Comparison of ENCODE assay signal across 10 cellular contexts in the genomic region with DNA sequence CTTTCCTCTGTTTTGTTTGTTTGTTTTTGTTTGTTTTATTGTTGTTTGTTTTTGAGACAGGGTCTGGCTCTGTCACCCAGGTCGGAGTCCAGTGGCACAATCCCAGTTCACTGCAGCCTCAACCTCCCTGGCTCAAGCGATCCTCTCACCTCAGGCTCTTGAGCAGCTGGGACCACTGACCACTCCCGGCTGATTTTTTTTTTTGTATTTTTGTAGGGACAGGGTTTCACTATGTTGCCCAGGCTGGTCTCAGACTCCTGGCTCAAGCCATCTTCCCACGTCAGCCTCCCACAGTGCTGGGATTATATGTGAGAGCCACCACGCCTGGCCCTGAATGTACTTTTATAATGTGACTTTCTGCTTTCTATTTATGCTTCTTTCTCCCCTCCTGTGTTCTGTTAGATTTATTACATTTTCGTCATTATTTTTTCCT. TPM values are rescaled to one million over a fixed set of nuclear protein-coding genes. Genes with fewer than 3 reads are reported as not detected.
A peak's percentile ranks its signal among the peaks of the same experiment; 100 is the strongest.
DNase-seq lines count a peak whose midpoint lies in the region; ATAC-seq, FAIRE-seq and TF ChIP-seq lines count a peak whose summit lies in the region.
"Had no signal": no experiment of that assay in that cellular context is flagged by ENCODE, and none has a peak within 500 bp of the region (broad histone marks: within the 10 kb centered on the region; RNA-seq: fewer than 3 reads in every experiment).

No MANE protein-coding gene starts in this region.

- H3K4me3 ChIP-seq in A549 = no peak overlapping the region; the same call in 2 of the 3 replicates
- H3K4me3 ChIP-seq in HFF-Myc (replicated peaks; ENCODE audit: low read depth, low read length) = peak overlapping the region; percentile 57
- H3K4me3 ChIP-seq in breast epithelium = peak overlapping the region; percentile 59 to 94 (median 76)
- no peak overlapping the region for H3K4me3 ChIP-seq in mucosa of descending colon

- H3K4me2 ChIP-seq in A549 = peak overlapping the region; percentile 74

- intact Hi-C loops in breast epithelium (cut with DNase I; ENCODE audit: low total_unique reads) (no loop called here), mucosa of descending colon (cut with DNase I, micrococcal nuclease) (loop anchor here in 1 of 2 donors (10.0 kb wide), 1 partner anchor 215 kb away; a partner anchor contains a TSS)

- POLR2A ChIA-PET in A549 (lab: Yijun Ruan, JAX) = no interaction called here

- no peak for TF ChIP-seq POLR2A in A549 (IDR thresholded peaks at IDR 0.05; ENCODE audit: low read length)
- no peak for TF ChIP-seq POLR2A in breast epithelium (IDR thresholded peaks at IDR 0.05)

- ATAC-seq in A549 (no peak), mucosa of descending colon (no peak), GM21515 (IDR thresholded peaks at IDR 0.05; ENCODE audit: unreplicated experiment) (no peak), HG03139 (IDR thresholded peaks at IDR 0.05; ENCODE audit: unreplicated experiment) (no peak)

- DNase-seq in A549 (ENCODE audit: low read depth in 1 of 2, low spot score in 1 of 2) (no peak), HFF-Myc (ENCODE audit: extremely low read depth, low read depth) (no peak), breast epithelium (ENCODE audit: low spot score in 2 of 2) (no peak), mucosa of descending colon (peak in 2 of 3 donors; percentile 25 to 33), GM19238 (ENCODE audit: insufficient read length, low spot score) (no peak), NCI-H1930 (lab: John Stamatoyannopoulos, UW) (no peak)

- WGBS in A549 (ENCODE audit: missing lambda C conversion rate) = 88% methylated on average over 6 of the region's 6 CpGs

- H3K9me3 ChIP-seq in A549 (no peaks in the 10 kb centered on the region), breast epithelium (no peaks in the 10 kb centered on the region), mucosa of descending colon (no peaks in the 10 kb centered on the region)

- H3K27ac ChIP-seq in A549 = peak overlapping the region; percentile 70 to 83; a peak in 4 of 6 replicates
- peak overlapping the region; percentile 93 for H3K27ac ChIP-seq in breast epithelium

- no peaks in the 10 kb centered on the region for H3K36me3 ChIP-seq in breast epithelium
- no peaks in the 10 kb centered on the region for H3K36me3 ChIP-seq in mucosa of descending colon (ENCODE audit: low read depth)

- CTCF ChIA-PET in A549 (lab: Yijun Ruan, JAX) = interaction anchor here (1.0 to 5.4 kb wide), 7 partner anchors 11 to 134 kb away, joined by 3 to 40 read pairs (median 5); no protein-coding TSS in a partner anchor

- H3K27me3 ChIP-seq in breast epithelium = no peaks in the 10 kb centered on the region
- H3K27me3 ChIP-seq: SJSA1 had no signal

- peaks cover 25% of the 10 kb centered on the region for H3K4me1 ChIP-seq in A549
- H3K4me1 ChIP-seq in breast epithelium = peaks cover 6 to 7% of the 10 kb centered on the region in 2 donors
- peaks cover 11% of the 10 kb centered on the region for H3K4me1 ChIP-seq in mucosa of descending colon (ENCODE audit: low read depth)

- no peak for TF ChIP-seq CTCF in A549 (IDR thresholded peaks at IDR 0.05)
- TF ChIP-seq CTCF in HFF-Myc (IDR thresholded peaks at IDR 0.05; ENCODE audit: low read depth, low read length, missing control alignments) = no peak
- TF ChIP-seq CTCF in breast epithelium (IDR thresholded peaks at IDR 0.05) = no peak
- TF ChIP-seq CTCF in mucosa of descending colon (IDR thresholded peaks at IDR 0.05) = no peak

- TF ChIP-seq RAD21 in A549 (conservative IDR thresholded peaks at IDR 0.05 in 1 of 2, IDR thresholded peaks at IDR 0.05 in 1 of 2) = no peak

- no peak for TF ChIP-seq EP300 in A549 (IDR thresholded peaks at IDR 0.05)

- FAIRE-seq in A549 (lab: Jason Lieb, UNC) = no peak
- FAIRE-seq: G401.6 had no signal

TF ChIP-seq in A549, 52 proteins besides CTCF, POLR2A, EP300 and RAD21 (continues in another document):
- TF ChIP-seq, protein P1, sequence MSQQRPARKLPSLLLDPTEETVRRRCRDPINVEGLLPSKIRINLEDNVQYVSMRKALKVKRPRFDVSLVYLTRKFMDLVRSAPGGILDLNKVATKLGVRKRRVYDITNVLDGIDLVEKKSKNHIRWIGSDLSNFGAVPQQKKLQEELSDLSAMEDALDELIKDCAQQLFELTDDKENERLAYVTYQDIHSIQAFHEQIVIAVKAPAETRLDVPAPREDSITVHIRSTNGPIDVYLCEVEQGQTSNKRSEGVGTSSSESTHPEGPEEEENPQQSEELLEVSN (IDR thresholded peaks at IDR 0.05; ENCODE audit: borderline replicate concordance, low read depth) = no peak
- TF ChIP-seq, protein P2, sequence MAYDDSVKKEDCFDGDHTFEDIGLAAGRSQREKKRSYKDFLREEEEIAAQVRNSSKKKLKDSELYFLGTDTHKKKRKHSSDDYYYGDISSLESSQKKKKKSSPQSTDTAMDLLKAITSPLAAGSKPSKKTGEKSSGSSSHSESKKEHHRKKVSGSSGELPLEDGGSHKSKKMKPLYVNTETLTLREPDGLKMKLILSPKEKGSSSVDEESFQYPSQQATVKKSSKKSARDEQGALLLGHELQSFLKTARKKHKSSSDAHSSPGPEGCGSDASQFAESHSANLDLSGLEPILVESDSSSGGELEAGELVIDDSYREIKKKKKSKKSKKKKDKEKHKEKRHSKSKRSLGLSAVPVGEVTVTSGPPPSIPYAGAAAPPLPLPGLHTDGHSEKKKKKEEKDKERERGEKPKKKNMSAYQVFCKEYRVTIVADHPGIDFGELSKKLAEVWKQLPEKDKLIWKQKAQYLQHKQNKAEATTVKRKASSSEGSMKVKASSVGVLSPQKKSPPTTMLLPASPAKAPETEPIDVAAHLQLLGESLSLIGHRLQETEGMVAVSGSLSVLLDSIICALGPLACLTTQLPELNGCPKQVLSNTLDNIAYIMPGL (CRISPR knock-in tag; IDR thresholded peaks at IDR 0.05; ENCODE audit: borderline replicate concordance) = no peak
- TF ChIP-seq CBX8 (IDR thresholded peaks at IDR 0.05) (no peak), ZFP36 (IDR thresholded peaks at IDR 0.05; ENCODE audit: borderline replicate concordance, partially characterized antibody) (no peak), RCOR1 (IDR thresholded peaks at IDR 0.05; ENCODE audit: low read depth, low read length) (no peak), TP53 (CRISPR knock-in tag; IDR thresholded peaks at IDR 0.05) (no peak), PHF8 (IDR thresholded peaks at IDR 0.05; ENCODE audit: borderline replicate concordance, low read depth) (no peak), HOXB5 (CRISPR knock-in tag; IDR thresholded peaks at IDR 0.05) (no peak), HEYL (CRISPR knock-in tag; IDR thresholded peaks at IDR 0.05) (no peak), HOXA7 (CRISPR knock-in tag; IDR thresholded peaks at IDR 0.05) (no peak), JUN (IDR thresholded peaks at IDR 0.05) (no peak), ZC3H11A (IDR thresholded peaks at IDR 0.05) (no peak)
- TF ChIP-seq, protein P3, sequence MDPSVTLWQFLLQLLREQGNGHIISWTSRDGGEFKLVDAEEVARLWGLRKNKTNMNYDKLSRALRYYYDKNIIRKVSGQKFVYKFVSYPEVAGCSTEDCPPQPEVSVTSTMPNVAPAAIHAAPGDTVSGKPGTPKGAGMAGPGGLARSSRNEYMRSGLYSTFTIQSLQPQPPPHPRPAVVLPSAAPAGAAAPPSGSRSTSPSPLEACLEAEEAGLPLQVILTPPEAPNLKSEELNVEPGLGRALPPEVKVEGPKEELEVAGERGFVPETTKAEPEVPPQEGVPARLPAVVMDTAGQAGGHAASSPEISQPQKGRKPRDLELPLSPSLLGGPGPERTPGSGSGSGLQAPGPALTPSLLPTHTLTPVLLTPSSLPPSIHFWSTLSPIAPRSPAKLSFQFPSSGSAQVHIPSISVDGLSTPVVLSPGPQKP (IDR thresholded peaks at IDR 0.05; ENCODE audit: low read depth, low read length) = no peak
- TF ChIP-seq, protein P4, sequence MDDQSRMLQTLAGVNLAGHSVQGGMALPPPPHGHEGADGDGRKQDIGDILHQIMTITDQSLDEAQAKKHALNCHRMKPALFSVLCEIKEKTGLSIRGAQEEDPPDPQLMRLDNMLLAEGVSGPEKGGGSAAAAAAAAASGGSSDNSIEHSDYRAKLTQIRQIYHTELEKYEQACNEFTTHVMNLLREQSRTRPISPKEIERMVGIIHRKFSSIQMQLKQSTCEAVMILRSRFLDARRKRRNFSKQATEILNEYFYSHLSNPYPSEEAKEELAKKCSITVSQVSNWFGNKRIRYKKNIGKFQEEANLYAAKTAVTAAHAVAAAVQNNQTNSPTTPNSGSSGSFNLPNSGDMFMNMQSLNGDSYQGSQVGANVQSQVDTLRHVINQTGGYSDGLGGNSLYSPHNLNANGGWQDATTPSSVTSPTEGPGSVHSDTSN (IDR thresholded peaks at IDR 0.05) = no peak

RNA-seq across cellular contexts. Expression of a gene that starts 5.0 kb away (rescaled TPM):
- 0.29 and 0.49 TPM in 2 replicates for polyA plus RNA-seq in A549 (2011; rRNA removed)
- polyA plus RNA-seq in A549 (2012; cell fraction: cytosol; rRNA removed) = 0.08 and 0.12 TPM in 2 replicates
- polyA plus RNA-seq in A549 (2012; cell fraction: nucleus; rRNA removed) = 2.3 and 2.7 TPM in 2 replicates
- 0.35 to 0.55 TPM (median 0.49 TPM) in 3 replicates for polyA plus RNA-seq in A549 (2017; fragmentation: RNase III; extraction: RNeasy Plus Mini Kit Qiagen cat#74134 plus additional on column Dnase treatment)
- not detected in 2 replicates for polyA minus RNA-seq in A549 (2011; rRNA and poly(A)+ RNA removed)
- 1 to 10 TPM in 1 of 3 donors, under 1 TPM in 1, not detected in 1; 0.33 to 1.2 TPM for total RNA-seq in breast epithelium
- 1 to 10 TPM in 1 of 3 donors, under 1 TPM in 2; 0.32 to 1.2 (median 0.43) TPM for total RNA-seq in mucosa of descending colon
- total RNA-seq: SJSA1 had no signal

RNA-seq across cellular contexts. Expression of a gene that starts 9.0 kb away (rescaled TPM):
- polyA plus RNA-seq in A549 (2011; rRNA removed) = 0.41 and 0.52 TPM in 2 replicates
- 1.5 and 2.1 TPM in 2 replicates for polyA plus RNA-seq in A549 (2012; cell fraction: cytosol; rRNA removed)
- polyA plus RNA-seq in A549 (2012; cell fraction: nucleus; rRNA removed) = 2.4 and 3.5 TPM in 2 replicates
- 0.36 to 0.38 TPM (median 0.37 TPM) in 3 replicates for polyA plus RNA-seq in A549 (2017; fragmentation: RNase III; extraction: RNeasy Plus Mini Kit Qiagen cat#74134 plus additional on column Dnase treatment)
- polyA minus RNA-seq in A549 (2011; rRNA and poly(A)+ RNA removed) = 0.54 TPM in 1 of 2 replicates, not detected in the other
- total RNA-seq in breast epithelium = 1 to 10 TPM in 2 of 3 donors, not detected in 1; 1.6 to 2.9 TPM
- total RNA-seq in mucosa of descending colon = 1 to 10 TPM; 1.8 to 4.0 (median 3.0) TPM

RNA-seq across cellular contexts. Expression of a gene that starts 19.2 kb away (rescaled TPM):
- polyA plus RNA-seq in A549 (2011; rRNA removed) (270 and 294 TPM in 2 replicates), A549 (2017; fragmentation: RNase III; extraction: RNeasy Plus Mini Kit Qiagen cat#74134 plus additional on column Dnase treatment) (158 to 160 TPM (median 159 TPM) in 3 replicates)
- 247 and 286 TPM in 2 replicates for polyA plus RNA-seq in A549 (2012; cell fraction: cytosol; rRNA removed)
- 176 and 181 TPM in 2 replicates for polyA plus RNA-seq in A549 (2012; cell fraction: nucleus; rRNA removed)
- 380 and 522 TPM in 2 replicates for polyA minus RNA-seq in A549 (2011; rRNA and poly(A)+ RNA removed)
- total RNA-seq in breast epithelium (100 to 1,000 TPM; 108 to 138 (median 123) TPM), mucosa of descending colon (100 to 1,000 TPM; 314 to 329 (median 318) TPM)

Comparison
In these comparisons a context has a peak if more than half of its experiments do, and no peak if none do; other contexts are left out.
1. DNase-seq: peak in mucosa of descending colon (2 of 3); none in A549 (0 of 2), HFF-Myc (single experiment), breast epithelium (0 of 2), GM19238 (single experiment) and NCI-H1930 (0 of 2).
2. H3K4me3 ChIP-seq: peak in HFF-Myc (single experiment) and breast epithelium (3 of 3); none in A549 (single experiment) and mucosa of descending colon (single experiment).